ENCODE assay signal across 1 cellular context in genomic region chr3:158640646-158641045, GRCh38.
TF ChIP-seq lines count a peak whose summit lies in the region.

No MANE protein-coding gene starts in this region.

TF ChIP-seq in HepG2, 621 proteins besides CTCF, POLR2A, EP300 and RAD21 (continued from another document):
- TF ChIP-seq KLF9 (CRISPR knock-in tag; IDR thresholded peaks at IDR 0.05; ENCODE audit: low read depth), result no peak
- TF ChIP-seq ZNF253 (CRISPR knock-in tag; IDR thresholded peaks at IDR 0.05; ENCODE audit: borderline replicate concordance), result no peak
- TF ChIP-seq FOXK2 (IDR thresholded peaks at IDR 0.05), result no peak
- TF ChIP-seq SP2 (CRISPR knock-in tag; IDR thresholded peaks at IDR 0.05), result no peak
- TF ChIP-seq KLF16 (CRISPR knock-in tag; IDR thresholded peaks at IDR 0.05), result no peak
- TF ChIP-seq ZNF414 (CRISPR knock-in tag; IDR thresholded peaks at IDR 0.05), result no peak
- TF ChIP-seq ZNF737 (CRISPR knock-in tag; IDR thresholded peaks at IDR 0.05; ENCODE audit: borderline replicate concordance), result no peak
- TF ChIP-seq ZNF317 (CRISPR knock-in tag; IDR thresholded peaks at IDR 0.05), result no peak
- TF ChIP-seq ZNF441 (CRISPR knock-in tag; IDR thresholded peaks at IDR 0.05; ENCODE audit: borderline replicate concordance), result no peak
- no peak for TF ChIP-seq SIX1 (CRISPR knock-in tag; IDR thresholded peaks at IDR 0.05; ENCODE audit: borderline replicate concordance)
- TF ChIP-seq ZNF142 (CRISPR knock-in tag; IDR thresholded peaks at IDR 0.05), result no peak
- no peak for TF ChIP-seq CENPX (CRISPR knock-in tag; IDR thresholded peaks at IDR 0.05)
- TF ChIP-seq SIN3B (IDR thresholded peaks at IDR 0.05; ENCODE audit: low read length), result no peak
- TF ChIP-seq HMG20B (CRISPR knock-in tag; conservative IDR thresholded peaks at IDR 0.05), result no peak
